Comparison of ENCODE assay signal across 8 cellular contexts in genomic region chr14:59463773-59464650, GRCh38. TPM values are rescaled to one million over a fixed set of nuclear protein-coding genes. Genes with fewer than 3 reads are reported as not detected.
A peak's percentile ranks its signal among the peaks of the same experiment; 100 is the strongest.
DNase-seq lines count a peak whose midpoint lies in the region; ATAC-seq and TF ChIP-seq lines count a peak whose summit lies in the region.

No MANE protein-coding gene starts in this region.

- H3K4me3 ChIP-seq in GM23248 (peak overlapping the region; percentile 73), OCI-LY3 (ENCODE audit: low read length) (peak overlapping the region; percentile 52; the same call in 1 of the 2 replicates), left lung (peak overlapping the region; percentile 52 to 57)

- in situ Hi-C loops in G401 (cut with HindIII; ENCODE audit: low sequenced_read_pairs): no loop called here
- in situ Hi-C loops in GM23248 (cut with MboI): no loop called here

- H3K9ac ChIP-seq in GM23248 (peak overlapping the region; percentile 61), OCI-LY3 (ENCODE audit: low read length) (no peak overlapping the region)

- H3K27me3 Mint-ChIP-seq in central memory CD8-positive, alpha-beta T cell: no peaks in the 10 kb centered on the region

- H3K4me2 ChIP-seq in GM23248 (ENCODE audit: unreplicated experiment) (peak overlapping the region; percentile 84), OCI-LY3 (ENCODE audit: low read length) (0 out of 2 replicates have a peak overlapping the region, but pooled peaks have one; percentile 19)

- no peaks in the 10 kb centered on the region for H3K9me2 ChIP-seq in GM23248 (ENCODE audit: insufficient read depth)

- peak overlapping the region; percentile 23 for H3K27ac ChIP-seq in GM23248
- H3K27ac ChIP-seq in OCI-LY3 (ENCODE audit: low read length): no peak overlapping the region
- H3K27ac ChIP-seq in left lung: peak overlapping the region in 1 of 2 donors; percentile 8

- H2AFZ ChIP-seq in GM23248 (peak overlapping the region; percentile 74), OCI-LY3 (ENCODE audit: low read depth, low read length) (no peak overlapping the region)

- TF ChIP-seq CTCF in OCI-LY3 (IDR thresholded peaks at IDR 0.05; ENCODE audit: low read depth, low read length) (no peak), left lung (IDR thresholded peaks at IDR 0.05) (no peak)

- H3K27me3 ChIP-seq in GM23248 (replicated peaks; ENCODE audit: insufficient read depth) (no peaks in the 10 kb centered on the region), OCI-LY3 (ENCODE audit: low read depth, low read length) (no peaks in the 10 kb centered on the region), left lung (peaks cover 0 to 29% of the 10 kb centered on the region in 2 donors)

- ATAC-seq in central memory CD8-positive, alpha-beta T cell (replicated peaks; ENCODE audit: extremely low read depth, poor library complexity, severe bottlenecking): peak; percentile 22
- peak; percentile 51 for ATAC-seq in left lung

- H3K9me3 Mint-ChIP-seq in central memory CD8-positive, alpha-beta T cell: no peaks in the 10 kb centered on the region

- DNase-seq in G401 (ENCODE audit: low spot score) (peak; percentile 43), GM23248 (peak; percentile 78), left lung (peak in 1 of 2 donors; percentile 81), NCI-H146 treated with DMSO at 0.1 percent for 48 hours (lab: John Stamatoyannopoulos, UW; ENCODE audit: unreplicated experiment) (no peak), NCI-H187 treated with DMSO at 0.1 percent for 48 hours (lab: John Stamatoyannopoulos, UW) (no peak)
- no peak for DNase-seq in central memory CD8-positive, alpha-beta T cell (ENCODE audit: low spot score in 2 of 2)
- peak; percentile 25 to 29 for DNase-seq in stimulated activated CD8-positive, alpha-beta memory T cell treated with anti-CD3 and anti-CD28 coated beads, Interleukin-15, amount 100 ng/mL, for 48 hours (ENCODE audit: low read depth in 2 of 2)

- H3K36me3 Mint-ChIP-seq in central memory CD8-positive, alpha-beta T cell (ENCODE audit: insufficient read depth): peaks cover 8% of the 10 kb centered on the region

- peak overlapping the region; percentile 61 for H3K27ac Mint-ChIP-seq in central memory CD8-positive, alpha-beta T cell (ENCODE audit: low read depth)

- no peaks in the 10 kb centered on the region for H3K4me1 Mint-ChIP-seq in central memory CD8-positive, alpha-beta T cell

- 45 to 50% methylated on average over 59 to 77 of the region's 83 CpGs for WGBS in GM23248 (ENCODE audit: low coverage in 1 of 2, low lambda C conversion rate in 2 of 2, missing lambda C conversion rate in 2 of 2), 2 experiments

- H3K79me2 ChIP-seq in GM23248 (ENCODE audit: insufficient read depth) (peaks cover 11% of the 10 kb centered on the region; the same call in 1 of the 2 replicates), OCI-LY3 (ENCODE audit: low read length) (no peaks in the 10 kb centered on the region)

- 0 out of 2 replicates have a peak, but pooled peaks cover 6% of the 10 kb centered on the region for H3K36me3 ChIP-seq in GM23248 (ENCODE audit: low read depth)
- peaks cover 22% of the 10 kb centered on the region for H3K36me3 ChIP-seq in OCI-LY3 (replicated peaks; ENCODE audit: low read depth, low read length)
- H3K36me3 ChIP-seq in left lung: no peaks in the 10 kb centered on the region

- intact Hi-C loops in left lung (cut with DNase I): no loop called here

- peak overlapping the region; percentile 82 for H3K4me3 Mint-ChIP-seq in central memory CD8-positive, alpha-beta T cell

- H3F3A ChIP-seq in GM23248 (ENCODE audit: insufficient read depth): peaks cover 36% of the 10 kb centered on the region

- no peaks in the 10 kb centered on the region for H4K20me1 ChIP-seq in GM23248 (ENCODE audit: insufficient read depth)
- no peaks in the 10 kb centered on the region for H4K20me1 ChIP-seq in OCI-LY3 (ENCODE audit: insufficient read depth, low read length)

- no peaks in the 10 kb centered on the region for H3K4me1 ChIP-seq in GM23248 (ENCODE audit: insufficient read depth)
- no peaks in the 10 kb centered on the region for H3K4me1 ChIP-seq in OCI-LY3 (ENCODE audit: low read length)
- H3K4me1 ChIP-seq in left lung: peaks cover 5 to 19% of the 10 kb centered on the region in 2 donors

- H3K9me3 ChIP-seq in GM23248 (ENCODE audit: low read depth) (no peaks in the 10 kb centered on the region), OCI-LY3 (ENCODE audit: insufficient read depth, low read length) (no peaks in the 10 kb centered on the region), left lung (no peaks in the 10 kb centered on the region)

RNA-seq across cellular contexts. Expression of gene GPR135, which starts 1.2 kb away (rescaled TPM):
- total RNA-seq in G401 (2014; rRNA removed; shearing (Covaris generic)): 0.06 and 0.71 TPM in 2 replicates
- total RNA-seq in GM23248 (2014; rRNA removed; shearing (Covaris generic)): 2.6 and 5.8 TPM in 2 replicates
- 1.3 and 1.5 TPM in 2 replicates for polyA plus RNA-seq in GM23248 (2016; fragmentation: Nextera tagmentation; extraction: Ambion mirVana)
- total RNA-seq in left lung: 1 to 10 TPM; 1.7 to 2.6 TPM

RNA-seq across cellular contexts. Expression of gene L3HYPDH, which starts 20.2 kb away (rescaled TPM):
- 19.4 and 26.6 TPM in 2 replicates for total RNA-seq in G401 (2014; rRNA removed; shearing (Covaris generic))
- total RNA-seq in GM23248 (2014; rRNA removed; shearing (Covaris generic)): 65.1 and 89.2 TPM in 2 replicates
- 68.9 and 69.3 TPM in 2 replicates for polyA plus RNA-seq in GM23248 (2016; fragmentation: Nextera tagmentation; extraction: Ambion mirVana)
- 10 to 100 TPM; 15.8 to 21.2 TPM for total RNA-seq in left lung

RNA-seq across cellular contexts. Expression of gene JKAMP, which starts 20.3 kb away (rescaled TPM):
- total RNA-seq in G401 (2014; rRNA removed; shearing (Covaris generic)): 77.3 and 89.4 TPM in 2 replicates
- 120 and 197 TPM in 2 replicates for total RNA-seq in GM23248 (2014; rRNA removed; shearing (Covaris generic))
- 89.2 and 93.4 TPM in 2 replicates for polyA plus RNA-seq in GM23248 (2016; fragmentation: Nextera tagmentation; extraction: Ambion mirVana)
- total RNA-seq in left lung: 10 to 100 TPM; 41.6 to 53.3 TPM

Comparison
In these comparisons a context has a peak if more than half of its experiments do, and no peak if none do; other contexts are left out.
1. DNase-seq: peak in G401 (single experiment), GM23248 (single experiment) and stimulated activated CD8-positive, alpha-beta memory T cell treated with anti-CD3 and anti-CD28 coated beads, Interleukin-15, amount 100 ng/mL, for 48 hours (2 of 2); none in central memory CD8-positive, alpha-beta T cell (0 of 2), NCI-H146 treated with DMSO at 0.1 percent for 48 hours (single experiment) and NCI-H187 treated with DMSO at 0.1 percent for 48 hours (single experiment).
2. Peak in every context shown above with its lines, with median percentiles within 50 percentile points of each other: H3K4me3 ChIP-seq.